1 cellular context compared by ENCODE assay signal in the genomic region with DNA sequence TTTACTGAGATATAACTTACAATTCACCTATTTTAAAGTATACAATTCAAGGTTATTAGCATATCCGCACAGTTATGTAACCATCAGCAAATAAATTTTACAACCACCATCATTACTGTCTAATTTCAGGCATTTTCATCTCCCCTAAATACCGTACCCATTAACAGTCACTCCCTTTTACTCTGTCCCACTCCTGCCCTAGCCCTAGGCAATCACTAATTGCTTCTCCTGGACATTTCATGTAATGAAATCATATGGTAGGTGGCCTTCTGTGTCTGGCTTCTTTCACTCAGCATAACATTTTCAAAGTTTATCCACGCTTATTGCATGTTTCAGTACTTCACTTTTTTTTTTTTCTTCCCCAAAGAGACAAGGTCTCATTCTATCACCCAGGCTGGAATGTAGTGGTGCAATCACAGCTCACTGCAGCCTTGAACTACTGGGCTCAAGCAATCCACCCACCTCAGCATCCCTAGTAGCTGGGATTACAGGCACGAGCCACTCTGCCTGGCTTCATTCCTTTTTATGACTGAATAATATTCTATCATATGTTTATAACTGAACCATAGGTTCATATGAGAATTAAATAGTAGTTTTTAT.
TF ChIP-seq lines count a peak whose summit lies in the region.

No MANE protein-coding gene starts in this region.

TF ChIP-seq in HepG2, 621 proteins besides CTCF, POLR2A, EP300 and RAD21 (continues in another document):
- TF ChIP-seq, protein P1, sequence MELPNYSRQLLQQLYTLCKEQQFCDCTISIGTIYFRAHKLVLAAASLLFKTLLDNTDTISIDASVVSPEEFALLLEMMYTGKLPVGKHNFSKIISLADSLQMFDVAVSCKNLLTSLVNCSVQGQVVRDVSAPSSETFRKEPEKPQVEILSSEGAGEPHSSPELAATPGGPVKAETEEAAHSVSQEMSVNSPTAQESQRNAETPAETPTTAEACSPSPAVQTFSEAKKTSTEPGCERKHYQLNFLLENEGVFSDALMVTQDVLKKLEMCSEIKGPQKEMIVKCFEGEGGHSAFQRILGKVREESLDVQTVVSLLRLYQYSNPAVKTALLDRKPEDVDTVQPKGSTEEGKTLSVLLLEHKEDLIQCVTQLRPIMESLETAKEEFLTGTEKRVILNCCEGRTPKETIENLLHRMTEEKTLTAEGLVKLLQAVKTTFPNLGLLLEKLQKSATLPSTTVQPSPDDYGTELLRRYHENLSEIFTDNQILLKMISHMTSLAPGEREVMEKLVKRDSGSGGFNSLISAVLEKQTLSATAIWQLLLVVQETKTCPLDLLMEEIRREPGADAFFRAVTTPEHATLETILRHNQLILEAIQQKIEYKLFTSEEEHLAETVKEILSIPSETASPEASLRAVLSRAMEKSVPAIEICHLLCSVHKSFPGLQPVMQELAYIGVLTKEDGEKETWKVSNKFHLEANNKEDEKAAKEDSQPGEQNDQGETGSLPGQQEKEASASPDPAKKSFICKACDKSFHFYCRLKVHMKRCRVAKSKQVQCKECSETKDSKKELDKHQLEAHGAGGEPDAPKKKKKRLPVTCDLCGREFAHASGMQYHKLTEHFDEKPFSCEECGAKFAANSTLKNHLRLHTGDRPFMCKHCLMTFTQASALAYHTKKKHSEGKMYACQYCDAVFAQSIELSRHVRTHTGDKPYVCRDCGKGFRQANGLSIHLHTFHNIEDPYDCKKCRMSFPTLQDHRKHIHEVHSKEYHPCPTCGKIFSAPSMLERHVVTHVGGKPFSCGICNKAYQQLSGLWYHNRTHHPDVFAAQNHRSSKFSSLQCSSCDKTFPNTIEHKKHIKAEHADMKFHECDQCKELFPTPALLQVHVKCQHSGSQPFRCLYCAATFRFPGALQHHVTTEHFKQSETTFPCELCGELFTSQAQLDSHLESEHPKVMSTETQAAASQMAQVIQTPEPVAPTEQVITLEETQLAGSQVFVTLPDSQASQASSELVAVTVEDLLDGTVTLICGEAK (IDR thresholded peaks at IDR 0.05) = no peak
- TF ChIP-seq, protein P1 (CRISPR knock-in tag; IDR thresholded peaks at IDR 0.05) = no peak
- TF ChIP-seq LCORL (IDR thresholded peaks at IDR 0.05) = no peak
- 0 out of 2 replicates have a peak, but pooled peaks have one; percentile 33 for TF ChIP-seq LCORL (CRISPR knock-in tag; IDR thresholded peaks at IDR 0.05)
- TF ChIP-seq, protein P2, sequence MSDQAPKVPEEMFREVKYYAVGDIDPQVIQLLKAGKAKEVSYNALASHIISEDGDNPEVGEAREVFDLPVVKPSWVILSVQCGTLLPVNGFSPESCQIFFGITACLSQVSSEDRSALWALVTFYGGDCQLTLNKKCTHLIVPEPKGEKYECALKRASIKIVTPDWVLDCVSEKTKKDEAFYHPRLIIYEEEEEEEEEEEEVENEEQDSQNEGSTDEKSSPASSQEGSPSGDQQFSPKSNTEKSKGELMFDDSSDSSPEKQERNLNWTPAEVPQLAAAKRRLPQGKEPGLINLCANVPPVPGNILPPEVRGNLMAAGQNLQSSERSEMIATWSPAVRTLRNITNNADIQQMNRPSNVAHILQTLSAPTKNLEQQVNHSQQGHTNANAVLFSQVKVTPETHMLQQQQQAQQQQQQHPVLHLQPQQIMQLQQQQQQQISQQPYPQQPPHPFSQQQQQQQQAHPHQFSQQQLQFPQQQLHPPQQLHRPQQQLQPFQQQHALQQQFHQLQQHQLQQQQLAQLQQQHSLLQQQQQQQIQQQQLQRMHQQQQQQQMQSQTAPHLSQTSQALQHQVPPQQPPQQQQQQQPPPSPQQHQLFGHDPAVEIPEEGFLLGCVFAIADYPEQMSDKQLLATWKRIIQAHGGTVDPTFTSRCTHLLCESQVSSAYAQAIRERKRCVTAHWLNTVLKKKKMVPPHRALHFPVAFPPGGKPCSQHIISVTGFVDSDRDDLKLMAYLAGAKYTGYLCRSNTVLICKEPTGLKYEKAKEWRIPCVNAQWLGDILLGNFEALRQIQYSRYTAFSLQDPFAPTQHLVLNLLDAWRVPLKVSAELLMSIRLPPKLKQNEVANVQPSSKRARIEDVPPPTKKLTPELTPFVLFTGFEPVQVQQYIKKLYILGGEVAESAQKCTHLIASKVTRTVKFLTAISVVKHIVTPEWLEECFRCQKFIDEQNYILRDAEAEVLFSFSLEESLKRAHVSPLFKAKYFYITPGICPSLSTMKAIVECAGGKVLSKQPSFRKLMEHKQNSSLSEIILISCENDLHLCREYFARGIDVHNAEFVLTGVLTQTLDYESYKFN (CRISPR knock-in tag; conservative IDR thresholded peaks at IDR 0.05) = 0 out of 2 replicates have a peak, but pooled peaks have one; percentile 12
- TF ChIP-seq PHF21A (CRISPR knock-in tag; IDR thresholded peaks at IDR 0.05) = no peak
- TF ChIP-seq CEBPB (IDR thresholded peaks at IDR 0.05; ENCODE audit: borderline replicate concordance, low read depth, low read length) = peak; percentile 82
- TF ChIP-seq NCOA2 (CRISPR knock-in tag; IDR thresholded peaks at IDR 0.05) = peak; percentile 43; the same call in 1 of the 2 replicates
- no peak for TF ChIP-seq TMF1 (CRISPR knock-in tag; IDR thresholded peaks at IDR 0.05; ENCODE audit: low read depth)
- TF ChIP-seq, protein P3, sequence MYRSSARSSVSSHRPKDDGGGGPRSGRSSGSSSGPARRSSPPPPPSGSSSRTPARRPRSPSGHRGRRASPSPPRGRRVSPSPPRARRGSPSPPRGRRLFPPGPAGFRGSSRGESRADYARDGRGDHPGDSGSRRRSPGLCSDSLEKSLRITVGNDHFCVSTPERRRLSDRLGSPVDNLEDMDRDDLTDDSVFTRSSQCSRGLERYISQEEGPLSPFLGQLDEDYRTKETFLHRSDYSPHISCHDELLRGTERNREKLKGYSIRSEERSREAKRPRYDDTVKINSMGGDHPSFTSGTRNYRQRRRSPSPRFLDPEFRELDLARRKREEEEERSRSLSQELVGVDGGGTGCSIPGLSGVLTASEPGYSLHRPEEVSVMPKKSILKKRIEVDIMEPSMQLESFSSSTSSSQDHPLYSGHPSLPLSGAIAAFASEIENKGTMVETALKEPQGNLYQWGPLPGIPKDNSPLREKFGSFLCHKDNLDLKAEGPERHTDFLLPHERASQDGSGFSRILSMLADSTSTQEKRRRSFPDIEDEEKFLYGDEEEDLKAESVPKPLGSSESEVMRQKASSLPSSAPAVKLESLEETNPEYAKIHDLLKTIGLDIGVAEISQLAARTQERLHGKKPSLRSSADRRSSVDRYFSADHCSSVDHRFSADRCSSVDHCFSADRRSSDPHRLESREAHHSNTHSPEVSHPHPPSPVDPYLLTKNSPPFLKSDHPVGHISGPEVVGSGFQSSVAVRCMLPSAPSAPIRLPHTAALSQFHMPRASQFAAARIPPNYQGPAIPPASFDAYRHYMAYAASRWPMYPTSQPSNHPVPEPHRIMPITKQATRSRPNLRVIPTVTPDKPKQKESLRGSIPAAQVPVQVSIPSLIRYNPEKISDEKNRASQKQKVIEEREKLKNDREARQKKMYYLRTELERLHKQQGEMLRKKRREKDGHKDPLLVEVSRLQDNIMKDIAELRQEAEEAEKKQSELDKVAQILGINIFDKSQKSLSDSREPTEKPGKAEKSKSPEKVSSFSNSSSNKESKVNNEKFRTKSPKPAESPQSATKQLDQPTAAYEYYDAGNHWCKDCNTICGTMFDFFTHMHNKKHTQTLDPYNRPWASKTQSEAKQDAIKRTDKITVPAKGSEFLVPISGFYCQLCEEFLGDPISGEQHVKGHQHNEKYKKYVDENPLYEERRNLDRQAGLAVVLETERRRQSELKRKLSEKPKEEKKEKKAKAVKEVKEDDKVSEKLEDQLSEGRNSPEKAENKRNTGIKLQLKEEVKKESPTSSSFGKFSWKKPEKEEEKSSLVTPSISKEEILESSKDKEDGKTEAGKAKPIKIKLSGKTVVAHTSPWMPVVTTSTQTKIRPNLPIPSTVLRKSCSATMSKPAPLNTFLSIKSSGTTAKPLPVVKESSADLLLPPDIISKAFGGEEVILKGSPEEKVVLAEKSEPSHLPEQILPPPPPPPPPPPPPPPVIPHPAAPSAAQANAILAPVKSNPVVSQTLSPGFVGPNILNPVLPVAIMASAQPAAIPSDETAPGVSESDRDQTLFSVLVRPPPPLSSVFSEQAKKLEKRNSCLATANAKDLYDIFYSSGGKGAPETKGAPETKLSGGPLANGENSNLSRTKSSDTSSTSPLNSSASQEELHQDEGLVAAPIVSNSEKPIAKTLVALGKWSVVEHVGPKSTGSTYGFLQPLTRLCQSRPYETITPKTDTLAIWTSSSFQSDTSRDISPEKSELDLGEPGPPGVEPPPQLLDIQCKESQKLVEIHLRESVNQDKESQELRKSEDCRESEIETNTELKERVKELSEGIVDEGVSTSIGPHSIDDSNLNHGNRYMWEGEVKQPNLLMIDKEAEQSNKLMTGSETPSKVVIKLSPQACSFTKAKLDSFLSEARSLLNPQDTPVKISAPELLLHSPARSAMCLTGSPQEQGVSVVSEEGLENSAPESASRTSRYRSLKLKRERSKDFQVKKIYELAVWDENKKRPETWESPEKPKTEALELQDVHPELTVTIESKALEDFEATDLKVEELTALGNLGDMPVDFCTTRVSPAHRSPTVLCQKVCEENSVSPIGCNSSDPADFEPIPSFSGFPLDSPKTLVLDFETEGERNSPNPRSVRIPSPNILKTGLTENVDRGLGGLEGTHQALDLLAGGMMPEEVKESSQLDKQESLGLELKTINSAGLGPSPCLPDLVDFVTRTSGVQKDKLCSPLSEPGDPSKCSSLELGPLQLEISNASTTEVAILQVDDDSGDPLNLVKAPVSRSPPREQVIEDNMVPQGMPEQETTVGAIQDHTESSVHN (CRISPR knock-in tag; IDR thresholded peaks at IDR 0.05) = no peak
- TF ChIP-seq, protein P4, sequence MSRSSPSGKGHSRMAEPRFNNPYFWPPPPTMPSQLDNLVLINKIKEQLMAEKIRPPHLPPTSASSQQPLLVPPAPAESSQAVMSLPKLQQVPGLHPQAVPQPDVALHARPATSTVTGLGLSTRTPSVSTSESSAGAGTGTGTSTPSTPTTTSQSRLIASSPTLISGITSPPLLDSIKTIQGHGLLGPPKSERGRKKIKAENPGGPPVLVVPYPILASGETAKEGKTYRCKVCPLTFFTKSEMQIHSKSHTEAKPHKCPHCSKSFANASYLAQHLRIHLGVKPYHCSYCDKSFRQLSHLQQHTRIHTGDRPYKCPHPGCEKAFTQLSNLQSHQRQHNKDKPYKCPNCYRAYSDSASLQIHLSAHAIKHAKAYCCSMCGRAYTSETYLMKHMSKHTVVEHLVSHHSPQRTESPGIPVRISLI (CRISPR knock-in tag; IDR thresholded peaks at IDR 0.05; ENCODE audit: borderline replicate concordance) = peak; percentile 89
- peak; percentile 48 for TF ChIP-seq GATAD2A (CRISPR knock-in tag; IDR thresholded peaks at IDR 0.05)
- TF ChIP-seq HDAC2 (CRISPR knock-in tag; IDR thresholded peaks at IDR 0.05) = peak; percentile 19; the same call in 1 of the 2 replicates
- no peak for TF ChIP-seq ESRRA (CRISPR knock-in tag; IDR thresholded peaks at IDR 0.05; ENCODE audit: low read depth)
- peak; percentile 96 for TF ChIP-seq TEAD3 (CRISPR knock-in tag; optimal IDR thresholded peaks at IDR 0.05; ENCODE audit: borderline replicate concordance)
- TF ChIP-seq, protein P5, sequence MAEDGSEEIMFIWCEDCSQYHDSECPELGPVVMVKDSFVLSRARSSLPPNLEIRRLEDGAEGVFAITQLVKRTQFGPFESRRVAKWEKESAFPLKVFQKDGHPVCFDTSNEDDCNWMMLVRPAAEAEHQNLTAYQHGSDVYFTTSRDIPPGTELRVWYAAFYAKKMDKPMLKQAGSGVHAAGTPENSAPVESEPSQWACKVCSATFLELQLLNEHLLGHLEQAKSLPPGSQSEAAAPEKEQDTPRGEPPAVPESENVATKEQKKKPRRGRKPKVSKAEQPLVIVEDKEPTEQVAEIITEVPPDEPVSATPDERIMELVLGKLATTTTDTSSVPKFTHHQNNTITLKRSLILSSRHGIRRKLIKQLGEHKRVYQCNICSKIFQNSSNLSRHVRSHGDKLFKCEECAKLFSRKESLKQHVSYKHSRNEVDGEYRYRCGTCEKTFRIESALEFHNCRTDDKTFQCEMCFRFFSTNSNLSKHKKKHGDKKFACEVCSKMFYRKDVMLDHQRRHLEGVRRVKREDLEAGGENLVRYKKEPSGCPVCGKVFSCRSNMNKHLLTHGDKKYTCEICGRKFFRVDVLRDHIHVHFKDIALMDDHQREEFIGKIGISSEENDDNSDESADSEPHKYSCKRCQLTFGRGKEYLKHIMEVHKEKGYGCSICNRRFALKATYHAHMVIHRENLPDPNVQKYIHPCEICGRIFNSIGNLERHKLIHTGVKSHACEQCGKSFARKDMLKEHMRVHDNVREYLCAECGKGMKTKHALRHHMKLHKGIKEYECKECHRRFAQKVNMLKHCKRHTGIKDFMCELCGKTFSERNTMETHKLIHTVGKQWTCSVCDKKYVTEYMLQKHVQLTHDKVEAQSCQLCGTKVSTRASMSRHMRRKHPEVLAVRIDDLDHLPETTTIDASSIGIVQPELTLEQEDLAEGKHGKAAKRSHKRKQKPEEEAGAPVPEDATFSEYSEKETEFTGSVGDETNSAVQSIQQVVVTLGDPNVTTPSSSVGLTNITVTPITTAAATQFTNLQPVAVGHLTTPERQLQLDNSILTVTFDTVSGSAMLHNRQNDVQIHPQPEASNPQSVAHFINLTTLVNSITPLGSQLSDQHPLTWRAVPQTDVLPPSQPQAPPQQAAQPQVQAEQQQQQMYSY (CRISPR knock-in tag; IDR thresholded peaks at IDR 0.05) = no peak
- TF ChIP-seq, protein P6, sequence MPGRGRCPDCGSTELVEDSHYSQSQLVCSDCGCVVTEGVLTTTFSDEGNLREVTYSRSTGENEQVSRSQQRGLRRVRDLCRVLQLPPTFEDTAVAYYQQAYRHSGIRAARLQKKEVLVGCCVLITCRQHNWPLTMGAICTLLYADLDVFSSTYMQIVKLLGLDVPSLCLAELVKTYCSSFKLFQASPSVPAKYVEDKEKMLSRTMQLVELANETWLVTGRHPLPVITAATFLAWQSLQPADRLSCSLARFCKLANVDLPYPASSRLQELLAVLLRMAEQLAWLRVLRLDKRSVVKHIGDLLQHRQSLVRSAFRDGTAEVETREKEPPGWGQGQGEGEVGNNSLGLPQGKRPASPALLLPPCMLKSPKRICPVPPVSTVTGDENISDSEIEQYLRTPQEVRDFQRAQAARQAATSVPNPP (CRISPR knock-in tag; IDR thresholded peaks at IDR 0.05) = no peak
- no peak for TF ChIP-seq ZNF326 (CRISPR knock-in tag; IDR thresholded peaks at IDR 0.05; ENCODE audit: borderline replicate concordance)
- peak; percentile 80 for TF ChIP-seq CEBPG (CRISPR knock-in tag; IDR thresholded peaks at IDR 0.05)
